Comparison of ENCODE assay signal across 28 cellular contexts in the genomic region with DNA sequence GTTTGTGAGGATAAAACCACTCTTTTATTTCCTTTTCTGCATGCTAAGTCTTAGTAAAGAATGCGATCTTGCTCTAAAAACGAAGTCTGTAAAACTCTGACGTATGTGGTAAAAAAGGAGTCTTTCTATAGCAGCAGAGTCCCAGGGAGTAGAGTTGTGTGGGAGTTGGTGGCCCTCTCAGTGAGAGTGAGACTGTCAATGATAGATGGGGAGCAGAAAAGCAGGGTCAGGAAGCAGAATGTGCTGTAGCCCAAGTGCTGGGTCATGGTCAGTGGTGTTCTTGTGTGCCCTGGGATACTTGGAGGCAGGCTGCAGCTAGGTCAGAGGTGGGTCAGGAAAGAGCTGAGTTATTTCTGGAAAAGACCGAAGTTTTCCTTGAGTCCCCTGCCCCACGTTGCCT. TPM values are rescaled to one million over a fixed set of nuclear protein-coding genes. Genes with fewer than 3 reads are reported as not detected.
"Had no signal": no experiment of that assay in that cellular context is flagged by ENCODE, and none has a peak within 500 bp of the region (broad histone marks: within the 10 kb centered on the region; RNA-seq: fewer than 3 reads in every experiment).

No MANE protein-coding gene starts in this region.

- H3K27me3 ChIP-seq: foreskin keratinocyte, heart left ventricle, spleen, transverse colon had no signal

- H3K27ac ChIP-seq: foreskin keratinocyte, heart left ventricle, left ventricle myocardium inferior, parathyroid adenoma, psoas muscle, transverse colon had no signal

- H3K9ac ChIP-seq: parathyroid adenoma had no signal

- DNase-seq: activated CD4-positive, alpha-beta T cell treated with anti-CD3 and anti-CD28 coated beads for 4 hours; activated CD4-positive, alpha-beta T cell treated with anti-CD3 and anti-CD28 coated beads, Interleukin-2, amount 50 U/mL, for 48 hours; activated CD8-positive, alpha-beta memory T cell treated with anti-CD3 and anti-CD28 coated beads for 24 hours; activated effector memory CD4-positive, alpha-beta T cell treated with Interleukin-2 at 50 U/mL for 16 hours; activated naive CD4-positive, alpha-beta T cell treated with Interleukin-2 at 50 U/mL for 16 hours; aorta; caudate nucleus; endodermal cell; foreskin keratinocyte; heart left ventricle; hypothalamus; kidney glomerular epithelial cell; left ventricle myocardium inferior; naive B cell; occipital lobe; psoas muscle; spleen; stimulated activated naive CD4-positive, alpha-beta T cell treated with Interleukin-2 at 50 U/mL for 16 hours; T-cell; transverse colon had no signal

- H2AFZ ChIP-seq: parathyroid adenoma had no signal

- H3K36me3 ChIP-seq: heart left ventricle, left ventricle myocardium inferior, spleen, transverse colon had no signal

- H3K4me1 ChIP-seq: foreskin keratinocyte, parathyroid adenoma, psoas muscle had no signal

- H3K4me3 ChIP-seq: heart left ventricle, left ventricle myocardium inferior, lung, psoas muscle, spleen, transverse colon had no signal

- H3K9me3 ChIP-seq: heart left ventricle, left ventricle myocardium inferior, psoas muscle, spleen, transverse colon had no signal

- ATAC-seq: esophagus mucosa, foreskin keratinocyte, heart left ventricle, psoas muscle, T-cell had no signal

- H3K79me2 ChIP-seq: parathyroid adenoma had no signal

RNA-seq across cellular contexts. Expression of gene GPR33, which starts 20.3 kb away (rescaled TPM):
- total RNA-seq: aorta; endodermal cell; esophagus mucosa; foreskin keratinocyte; heart left ventricle; left ventricle myocardium inferior; lung; neural crest cell; occipital lobe; psoas muscle; spleen; T-cell; T-helper 2 cell treated with Interferon-gamma antibody and Interleukin-4, amounts not matched to agents 100 ng/mL and 5 ng/mL, for 36 hours; temporal lobe; transverse colon; urinary bladder had no signal
- polyA plus RNA-seq: adipose tissue, aorta, foreskin keratinocyte, heart left ventricle, lung, psoas muscle, spleen, urinary bladder had no signal
